8 cellular contexts compared by ENCODE assay signal in the genomic region with DNA sequence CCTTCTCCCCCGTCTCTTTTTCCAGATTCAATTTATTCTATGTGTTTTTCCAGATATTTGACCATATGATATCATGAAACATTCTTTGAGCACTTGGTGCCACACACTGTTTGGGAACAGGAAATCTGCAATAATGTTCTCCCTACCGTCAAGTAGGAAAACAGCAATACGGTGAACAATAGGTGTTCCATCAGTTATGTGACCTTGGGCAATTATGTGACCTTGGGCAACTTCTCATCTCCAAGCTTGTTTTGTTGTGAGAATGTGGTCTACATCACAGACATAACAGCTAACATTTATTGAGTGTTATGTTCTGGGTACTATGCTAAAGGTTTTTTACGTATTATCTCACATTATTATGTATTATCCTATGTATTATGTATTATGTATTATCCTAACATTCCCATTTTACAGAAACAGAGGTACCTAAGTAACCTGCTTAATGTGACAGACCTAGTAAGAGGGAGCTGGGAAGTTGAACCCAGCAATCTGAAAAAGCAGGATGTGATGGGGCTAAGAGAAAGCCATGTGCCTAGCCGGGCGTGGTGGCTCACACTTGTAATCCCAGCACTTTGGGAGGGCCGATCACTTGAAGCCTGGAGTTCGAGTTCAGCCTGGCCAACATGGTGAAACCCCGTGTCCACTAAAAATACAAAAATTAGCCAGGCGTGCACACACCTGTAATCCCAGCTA. TPM values are rescaled to one million over a fixed set of nuclear protein-coding genes. Genes with fewer than 3 reads are reported as not detected.
A peak's percentile ranks its signal among the peaks of the same experiment; 100 is the strongest.
DNase-seq lines count a peak whose midpoint lies in the region; ATAC-seq, FAIRE-seq and TF ChIP-seq lines count a peak whose summit lies in the region.

No MANE protein-coding gene starts in this region.

- H3K4me2 ChIP-seq in OCI-LY7 (ENCODE audit: low read length) = peak overlapping the region; percentile 95

- no peaks in the 10 kb centered on the region for H3K27me3 ChIP-seq in psoas muscle (ENCODE audit: insufficient read depth in 3 of 3, low read length in 2 of 3)

- no peaks in the 10 kb centered on the region for H3K9me2 ChIP-seq in OCI-LY7 (ENCODE audit: insufficient read depth, low read length)

- H4K20me1 ChIP-seq in OCI-LY7 (ENCODE audit: insufficient read depth, low read length) = peaks cover 11% of the 10 kb centered on the region; the same call in 1 of the 2 replicates

- H3K27ac ChIP-seq in OCI-LY7 (ENCODE audit: low read depth, low read length, poor library complexity, severe bottlenecking) (peak overlapping the region; percentile 69), psoas muscle (peak overlapping the region; percentile 93)

- POLR2A ChIA-PET in OCI-LY7 (lab: Charles Lee) = interaction anchor here (0.6 to 1.2 kb wide), 6 partner anchors 9 to 1439 kb away, joined by 3 to 9 read pairs (median 4); no protein-coding TSS in a partner anchor

- 56 to 64% (median 58%) methylated on average over 10 of the region's 10 CpGs for WGBS in psoas muscle, 3 donors

- no peak for FAIRE-seq in GM19239 (lab: Jason Lieb, UNC)

- intact Hi-C loops in OCI-LY7 (cut with micrococcal nuclease; ENCODE audit: unreplicated experiment) (loop anchor here (1.0 to 2.0 kb wide), 3 partner anchors 49 to 361 kb away; a partner anchor contains a TSS), psoas muscle (cut with DNase I) (loop anchor here in 1 of 2 donors (5.0 kb wide), 1 partner anchor 49 kb away; a partner anchor contains a TSS)

- TF ChIP-seq CTCF in OCI-LY7 (conservative IDR thresholded peaks at IDR 0.05; ENCODE audit: low read length) (no peak), epithelial cell of esophagus (IDR thresholded peaks at IDR 0.05; ENCODE audit: insufficient read depth, low read depth, low read length, missing control alignments) (no peak), psoas muscle (IDR thresholded peaks at IDR 0.05) (no peak), GM10266 (IDR thresholded peaks at IDR 0.05; ENCODE audit: control insufficient read depth, insufficient read depth, low read depth, missing control alignments) (no peak)

- H2AFZ ChIP-seq in OCI-LY7 (ENCODE audit: low read length) = no peak overlapping the region

- H3K9me3 ChIP-seq in OCI-LY7 (ENCODE audit: low read length) (no peaks in the 10 kb centered on the region), psoas muscle (no peaks in the 10 kb centered on the region)

- CTCF ChIA-PET in OCI-LY7 (lab: Charles Lee; ENCODE audit: unreplicated experiment) = interaction anchor here (1.0 kb wide), 1 partner anchor 175 kb away, joined by 3 read pairs; no protein-coding TSS in a partner anchor

- H3K36me3 ChIP-seq in OCI-LY7 (ENCODE audit: insufficient read depth, low read length) = peaks cover 38% of the 10 kb centered on the region
- peaks cover 0 to 9% of the 10 kb centered on the region in 2 donors for H3K36me3 ChIP-seq in psoas muscle (ENCODE audit: insufficient read depth in 1 of 2, low read depth in 1 of 2)

- H3K79me2 ChIP-seq in OCI-LY7 (ENCODE audit: insufficient read depth, low read depth, low read length) = peaks cover 47% of the 10 kb centered on the region

- H3K4me1 ChIP-seq in OCI-LY7 (ENCODE audit: insufficient read depth, low read length, poor library complexity, severe bottlenecking) = peaks cover 28% of the 10 kb centered on the region
- H3K4me1 ChIP-seq in psoas muscle = peaks cover 41% of the 10 kb centered on the region

- no peak for ATAC-seq in psoas muscle

- DNase-seq in OCI-LY7 (ENCODE audit: low spot score) (no peak), epithelial cell of esophagus (ENCODE audit: low read depth) (no peak), psoas muscle (no peak), kidney glomerular epithelial cell (lab: John Stamatoyannopoulos, UW) (no peak), GM10266 (ENCODE audit: extremely low spot score) (no peak), GM19239 (ENCODE audit: insufficient read length, low spot score) (no peak), cerebellar nuclear complex (lab: John Stamatoyannopoulos, UW) (no peak)

- peak overlapping the region; percentile 97 for H3K4me3 ChIP-seq in GM08714 (ENCODE audit: low read length)
- H3K4me3 ChIP-seq in OCI-LY7 (ENCODE audit: low read depth, low read length, poor library complexity, severe bottlenecking) = peak overlapping the region; percentile 78
- peak overlapping the region; percentile 61 for H3K4me3 ChIP-seq in epithelial cell of esophagus (ENCODE audit: low read length)
- peak overlapping the region; percentile 83 for H3K4me3 ChIP-seq in psoas muscle

- no TSS peak for BruUV-seq in OCI-LY7 (replicated peaks; lab: Mats Ljungman, UMichigan)

RNA-seq across cellular contexts. Expression of a gene that starts 1.2 kb away (rescaled TPM):
- total RNA-seq in OCI-LY7 (2014; rRNA removed; shearing (Covaris generic)) = 58.3 and 65.8 TPM in 2 replicates
- total RNA-seq in OCI-LY7 (2022) (82.6 and 86.4 TPM in 2 replicates), psoas muscle (100 to 1,000 TPM in 1 of 4 donors, 10 to 100 TPM in 3; 69.1 to 116 (median 88.5) TPM)
- 10 to 100 TPM; 17.9 to 49.0 (median 28.0) TPM for polyA plus RNA-seq in psoas muscle

RNA-seq across cellular contexts. Expression of a gene that starts 48.4 kb away (rescaled TPM):
- total RNA-seq in OCI-LY7 (2014; rRNA removed; shearing (Covaris generic)) = 63.1 and 129 TPM in 2 replicates
- total RNA-seq in OCI-LY7 (2022) (221 and 232 TPM in 2 replicates), psoas muscle (100 to 1,000 TPM; 128 to 203 (median 159) TPM)
- polyA plus RNA-seq in psoas muscle = 100 to 1,000 TPM in 2 of 3 donors, 10 to 100 TPM in 1; 88.2 to 255 (median 101) TPM

RNA-seq across cellular contexts. Expression of a gene that starts 58.6 kb away (rescaled TPM):
- 3.2 and 3.4 TPM in 2 replicates for total RNA-seq in OCI-LY7 (2014; rRNA removed; shearing (Covaris generic))
- 1.2 and 3.7 TPM in 2 replicates for total RNA-seq in OCI-LY7 (2022)
- 1 to 10 TPM; 2.5 to 6.4 (median 3.6) TPM for total RNA-seq in psoas muscle
- 10 to 100 TPM in 1 of 3 donors, 1 to 10 TPM in 2; 2.7 to 17.3 (median 8.8) TPM for polyA plus RNA-seq in psoas muscle
